Comparison of ENCODE assay signal across 11 cellular contexts in the genomic region with DNA sequence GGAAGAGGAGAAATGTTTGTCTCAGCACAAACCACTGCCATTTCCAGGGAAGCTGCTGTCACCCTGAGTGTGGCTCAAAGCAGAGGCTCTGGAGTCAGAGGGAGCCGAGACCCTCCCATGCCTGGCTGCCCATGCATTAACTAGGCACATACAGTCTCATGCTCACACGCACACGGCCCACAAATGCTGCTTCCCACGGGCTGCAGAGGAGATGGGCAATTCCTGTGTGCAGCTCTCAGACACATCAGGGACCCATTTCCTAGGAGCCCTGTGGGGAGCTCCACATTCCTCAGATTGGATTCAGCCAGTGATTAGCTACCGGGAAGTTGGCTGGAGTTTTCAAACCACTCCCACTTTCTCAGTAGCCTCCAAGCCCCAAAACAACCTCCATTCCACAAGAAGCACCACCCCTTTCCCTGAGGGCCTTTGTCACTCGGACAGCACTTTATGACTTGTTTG. TPM values are rescaled to one million over a fixed set of nuclear protein-coding genes. Genes with fewer than 3 reads are reported as not detected.
DNase-seq lines count a peak whose midpoint lies in the region; ATAC-seq and TF ChIP-seq lines count a peak whose summit lies in the region.
"Had no signal": no experiment of that assay in that cellular context is flagged by ENCODE, and none has a peak within 500 bp of the region (broad histone marks: within the 10 kb centered on the region; RNA-seq: fewer than 3 reads in every experiment).

No MANE protein-coding gene starts in this region.

- intact Hi-C loops in Right ventricle myocardium inferior (cut with DNase I), result no loop called here
- intact Hi-C loops in cardiac septum (cut with DNase I), result loop anchor here (2.0 kb wide), 1 partner anchor 15 kb away; no protein-coding TSS in a partner anchor

- ATAC-seq in Right ventricle myocardium inferior, result peak; percentile 24
- no peak for ATAC-seq in activated T-cell treated with anti-CD3 and anti-CD28 coated beads, Interleukin-2, amount 50 U/mL, for 4 hours
- ATAC-seq in GM18909 (IDR thresholded peaks at IDR 0.05; ENCODE audit: poor library complexity, unreplicated experiment), result no peak

- H3K27me3 Mint-ChIP-seq in mesothelial cell of epicardium (ENCODE audit: low read depth), result no peaks in the 10 kb centered on the region
- no peaks in the 10 kb centered on the region for H3K27me3 Mint-ChIP-seq in activated T-cell treated with anti-CD3 and anti-CD28 coated beads, Interleukin-2, amount 50 U/mL, for 24 hours
- no peaks in the 10 kb centered on the region for H3K27me3 Mint-ChIP-seq in activated T-cell treated with anti-CD3 and anti-CD28 coated beads, Interleukin-2, amount 50 U/mL, for 4 hours (ENCODE audit: low read depth)

- no peak overlapping the region for H3K4me3 Mint-ChIP-seq in mesothelial cell of epicardium
- no peak overlapping the region for H3K4me3 Mint-ChIP-seq in activated T-cell treated with anti-CD3 and anti-CD28 coated beads, Interleukin-2, amount 50 U/mL, for 24 hours
- H3K4me3 Mint-ChIP-seq in activated T-cell treated with anti-CD3 and anti-CD28 coated beads, Interleukin-2, amount 50 U/mL, for 4 hours, result no peak overlapping the region
- H3K4me3 Mint-ChIP-seq: activated B cell treated with CpG ODN at 0.5 μM for 24 hours had no signal

- H3K36me3 Mint-ChIP-seq in mesothelial cell of epicardium, result no peaks in the 10 kb centered on the region
- H3K36me3 Mint-ChIP-seq in activated T-cell treated with anti-CD3 and anti-CD28 coated beads, Interleukin-2, amount 50 U/mL, for 24 hours (ENCODE audit: low read depth), result no peaks in the 10 kb centered on the region
- no peaks in the 10 kb centered on the region for H3K36me3 Mint-ChIP-seq in activated T-cell treated with anti-CD3 and anti-CD28 coated beads, Interleukin-2, amount 50 U/mL, for 4 hours (ENCODE audit: insufficient read depth)

- H3K9me3 Mint-ChIP-seq in mesothelial cell of epicardium, result no peaks in the 10 kb centered on the region
- no peaks in the 10 kb centered on the region for H3K9me3 Mint-ChIP-seq in activated T-cell treated with anti-CD3 and anti-CD28 coated beads, Interleukin-2, amount 50 U/mL, for 24 hours
- no peaks in the 10 kb centered on the region for H3K9me3 Mint-ChIP-seq in activated T-cell treated with anti-CD3 and anti-CD28 coated beads, Interleukin-2, amount 50 U/mL, for 4 hours
- H3K9me3 Mint-ChIP-seq: activated B cell treated with CpG ODN at 0.5 μM for 24 hours had no signal

- peak overlapping the region; percentile 38 for H3K27ac ChIP-seq in epithelial cell of prostate

- H3K4me1 Mint-ChIP-seq in mesothelial cell of epicardium, result peaks cover 25% of the 10 kb centered on the region
- peaks cover 10% of the 10 kb centered on the region for H3K4me1 Mint-ChIP-seq in activated T-cell treated with anti-CD3 and anti-CD28 coated beads, Interleukin-2, amount 50 U/mL, for 24 hours (ENCODE audit: low read depth)
- H3K4me1 Mint-ChIP-seq in activated T-cell treated with anti-CD3 and anti-CD28 coated beads, Interleukin-2, amount 50 U/mL, for 4 hours (ENCODE audit: low read depth), result peaks cover 7% of the 10 kb centered on the region

- no peak for TF ChIP-seq CTCF in mesothelial cell of epicardium (IDR thresholded peaks at IDR 0.05; ENCODE audit: unreplicated experiment)

- peak overlapping the region; percentile 88 for H3K27ac Mint-ChIP-seq in mesothelial cell of epicardium
- no peak overlapping the region for H3K27ac Mint-ChIP-seq in activated T-cell treated with anti-CD3 and anti-CD28 coated beads, Interleukin-2, amount 50 U/mL, for 24 hours
- H3K27ac Mint-ChIP-seq: activated B cell treated with CpG ODN at 0.5 μM for 24 hours had no signal

- DNase-seq in Right ventricle myocardium inferior (ENCODE audit: missing footprints), result no peak
- no peak for DNase-seq in cardiac septum (ENCODE audit: low spot score)
- no peak for DNase-seq in epithelial cell of prostate (ENCODE audit: low read depth, low spot score)
- DNase-seq in mesothelial cell of epicardium (ENCODE audit: low spot score in 2 of 2, unreplicated experiment in 2 of 2), result no peak
- no peak for DNase-seq in activated T-cell treated with anti-CD3 and anti-CD28 coated beads, Interleukin-2, amount 50 U/mL, for 24 hours
- no peak for DNase-seq in activated T-cell treated with anti-CD3 and anti-CD28 coated beads, Interleukin-2, amount 50 U/mL, for 4 hours
- no peak for DNase-seq in SKM-1 (lab: John Stamatoyannopoulos, UW; ENCODE audit: unreplicated experiment)
- DNase-seq: activated B cell treated with CpG ODN at 0.5 μM for 24 hours, AML-193, NCI-H2081 treated with DMSO at 0.1 percent for 48 hours had no signal

RNA-seq across cellular contexts. Expression of a gene that starts 9.1 kb away (rescaled TPM):
- 4.8 TPM for total RNA-seq in Right ventricle myocardium inferior
- total RNA-seq in cardiac septum, result 1.1 TPM
- 28.4 to 30.1 TPM (median 29.6 TPM) in 3 replicates for total RNA-seq in mesothelial cell of epicardium
- not detected for total RNA-seq in activated T-cell treated with anti-CD3 and anti-CD28 coated beads, Interleukin-2, amount 50 U/mL, for 4 hours
- total RNA-seq: activated B cell treated with CpG ODN at 0.5 μM for 24 hours had no signal

RNA-seq across cellular contexts. Expression of a gene that starts 41.1 kb away (rescaled TPM):
- total RNA-seq in Right ventricle myocardium inferior, result 10.5 TPM
- 10.1 TPM for total RNA-seq in cardiac septum
- total RNA-seq in mesothelial cell of epicardium, result 15.3 to 18.0 TPM (median 16.1 TPM) in 3 replicates
- 10 to 100 TPM; 22.8 to 28.1 (median 27.5) TPM for total RNA-seq in activated T-cell treated with anti-CD3 and anti-CD28 coated beads, Interleukin-2, amount 50 U/mL, for 4 hours
